In genomic region chr11:68213555-68214172, GRCh38 we compare ENCODE assay signal across 8 cellular contexts. TPM values are rescaled to one million over a fixed set of nuclear protein-coding genes. Genes with fewer than 3 reads are reported as not detected.
A peak's percentile ranks its signal among the peaks of the same experiment; 100 is the strongest.
DNase-seq lines count a peak whose midpoint lies in the region; ATAC-seq and TF ChIP-seq lines count a peak whose summit lies in the region.

No MANE protein-coding gene starts in this region.

- peak overlapping the region; percentile 81 for H3K4me3 Mint-ChIP-seq in CD8-positive, alpha-beta T cell
- H3K4me3 Mint-ChIP-seq in activated T-helper 1 cell treated with anti-CD3 and anti-CD28 coated beads, Interleukin-12 subunit alpha, Interleukin-12 subunit beta, Interleukin-2, Interleukin-4 antibody, amounts not matched to agents 30 ng/mL and 10 ng/mL and 1 ng/mL, durations not matched to agents 14 hours and 24 hours and 36 hours, result peak overlapping the region; percentile 64
- peak overlapping the region; percentile 66 to 89 (median 87) for H3K4me3 Mint-ChIP-seq in naive B cell

- H3K4me1 ChIP-seq in CD8-positive, alpha-beta T cell (ENCODE audit: insufficient read depth, low read length), result peaks cover 41% of the 10 kb centered on the region
- peaks cover 3 to 64% (median 12%) of the 10 kb centered on the region in 4 donors for H3K4me1 ChIP-seq in Peyer's patch

- H3K9me3 ChIP-seq in CD8-positive, alpha-beta T cell (ENCODE audit: low read length), result no peaks in the 10 kb centered on the region
- H3K9me3 ChIP-seq in Peyer's patch, result no peaks in the 10 kb centered on the region

- peak; percentile 95 to 97 for TF ChIP-seq POLR2A in Peyer's patch (IDR thresholded peaks at IDR 0.05)

- H3K36me3 Mint-ChIP-seq in CD8-positive, alpha-beta T cell, result peaks cover 4% of the 10 kb centered on the region
- H3K36me3 Mint-ChIP-seq in activated T-helper 1 cell treated with anti-CD3 and anti-CD28 coated beads, Interleukin-12 subunit alpha, Interleukin-12 subunit beta, Interleukin-2, Interleukin-4 antibody, amounts not matched to agents 30 ng/mL and 10 ng/mL and 1 ng/mL, durations not matched to agents 14 hours and 24 hours and 36 hours (ENCODE audit: low read depth), result peaks cover 4% of the 10 kb centered on the region
- no peaks in the 10 kb centered on the region for H3K36me3 Mint-ChIP-seq in naive B cell

- CTCF ChIA-PET in CD8-positive, alpha-beta T cell (lab: Charles Lee), result interaction anchor here (1.0 kb wide), 1 partner anchor 7 kb away, joined by 3 read pairs; no protein-coding TSS in a partner anchor

- H3K27me3 Mint-ChIP-seq in CD8-positive, alpha-beta T cell (ENCODE audit: low read depth), result peaks cover 2% of the 10 kb centered on the region
- peaks cover 20% of the 10 kb centered on the region for H3K27me3 Mint-ChIP-seq in activated T-helper 1 cell treated with anti-CD3 and anti-CD28 coated beads, Interleukin-12 subunit alpha, Interleukin-12 subunit beta, Interleukin-2, Interleukin-4 antibody, amounts not matched to agents 30 ng/mL and 10 ng/mL and 1 ng/mL, durations not matched to agents 14 hours and 24 hours and 36 hours (ENCODE audit: insufficient read depth)
- H3K27me3 Mint-ChIP-seq in naive B cell, result peaks cover 0 to 9% (median 0%) of the 10 kb centered on the region in 3 donors

- peak overlapping the region; percentile 90 for H3K27ac Mint-ChIP-seq in CD8-positive, alpha-beta T cell
- H3K27ac Mint-ChIP-seq in activated T-helper 1 cell treated with anti-CD3 and anti-CD28 coated beads, Interleukin-12 subunit alpha, Interleukin-12 subunit beta, Interleukin-2, Interleukin-4 antibody, amounts not matched to agents 30 ng/mL and 10 ng/mL and 1 ng/mL, durations not matched to agents 14 hours and 24 hours and 36 hours, result no peak overlapping the region
- H3K27ac Mint-ChIP-seq in naive B cell, result peak overlapping the region in 4 of 6 donors; percentile 38 to 95 (median 88)

- TF ChIP-seq CTCF in CD8-positive, alpha-beta T cell (IDR thresholded peaks at IDR 0.05), result no peak
- peak in 3 of 6 experiments; percentile 28 to 43 (median 36) for TF ChIP-seq CTCF in Peyer's patch (IDR thresholded peaks at IDR 0.05)

- peak overlapping the region; percentile 89 for H3K4me3 ChIP-seq in CD8-positive, alpha-beta T cell (ENCODE audit: low read depth, low read length)
- peak overlapping the region; percentile 81 to 98 (median 94) for H3K4me3 ChIP-seq in Peyer's patch

- H3K27me3 ChIP-seq in CD8-positive, alpha-beta T cell (ENCODE audit: insufficient read depth, low read length), result no peaks in the 10 kb centered on the region
- H3K27me3 ChIP-seq in Peyer's patch, result no peaks in the 10 kb centered on the region

- no peaks in the 10 kb centered on the region for H3K36me3 ChIP-seq in CD8-positive, alpha-beta T cell (ENCODE audit: insufficient read depth, low read length)
- H3K36me3 ChIP-seq in Peyer's patch, result no peaks in the 10 kb centered on the region

- no peaks in the 10 kb centered on the region for H3K9me3 Mint-ChIP-seq in CD8-positive, alpha-beta T cell
- no peaks in the 10 kb centered on the region for H3K9me3 Mint-ChIP-seq in activated T-helper 1 cell treated with anti-CD3 and anti-CD28 coated beads, Interleukin-12 subunit alpha, Interleukin-12 subunit beta, Interleukin-2, Interleukin-4 antibody, amounts not matched to agents 30 ng/mL and 10 ng/mL and 1 ng/mL, durations not matched to agents 14 hours and 24 hours and 36 hours
- peaks cover 0 to 1% (median 0%) of the 10 kb centered on the region in 7 donors for H3K9me3 Mint-ChIP-seq in naive B cell

- peaks cover 46% of the 10 kb centered on the region for H3K4me1 Mint-ChIP-seq in CD8-positive, alpha-beta T cell (ENCODE audit: low read depth)
- H3K4me1 Mint-ChIP-seq in activated T-helper 1 cell treated with anti-CD3 and anti-CD28 coated beads, Interleukin-12 subunit alpha, Interleukin-12 subunit beta, Interleukin-2, Interleukin-4 antibody, amounts not matched to agents 30 ng/mL and 10 ng/mL and 1 ng/mL, durations not matched to agents 14 hours and 24 hours and 36 hours (ENCODE audit: low read depth), result peaks cover 44% of the 10 kb centered on the region
- H3K4me1 Mint-ChIP-seq in naive B cell, result peaks cover 39 to 53% (median 49%) of the 10 kb centered on the region in 3 donors

- peak overlapping the region; percentile 58 for H3K27ac ChIP-seq in CD8-positive, alpha-beta T cell (ENCODE audit: low read depth, low read length)
- peak overlapping the region; percentile 99 to 100 (median 100) for H3K27ac ChIP-seq in Peyer's patch

- intact Hi-C loops in CD8-positive, alpha-beta T cell (cut with DNase I, micrococcal nuclease), result loop anchor here (1.0 to 5.0 kb wide), 6 partner anchors 59 to 629 kb away; partner anchors contain the start of genes CHKA (in 1 of the 2), CPT1A (in 1 of the 2) and PPP6R3 (in 1 of the 2)
- intact Hi-C loops in activated T-helper 1 cell treated with anti-CD3 and anti-CD28 coated beads, Interleukin-12 subunit alpha, Interleukin-12 subunit beta, Interleukin-2, Interleukin-4 antibody, amounts not matched to agents 30 ng/mL and 10 ng/mL and 1 ng/mL, durations not matched to agents 14 hours and 24 hours and 36 hours (cut with micrococcal nuclease), result loop anchor here (2.0 to 5.0 kb wide), 3 partner anchors 93 to 249 kb away; partner anchors contain the start of genes CHKA, PPP6R3 and UNC93B1

- peak; percentile 33 for ATAC-seq in CD8-positive, alpha-beta T cell
- ATAC-seq in GM19455 (IDR thresholded peaks at IDR 0.05; ENCODE audit: unreplicated experiment) (peak; percentile 47), naive B cell (ENCODE audit: low read depth in 2 of 2) (peak; percentile 39 to 48)

- POLR2A ChIA-PET in CD8-positive, alpha-beta T cell (lab: Charles Lee), result interaction anchor here (1.3 kb wide), 1 partner anchor 78 kb away, joined by 4 read pairs; no protein-coding TSS in a partner anchor

- DNase-seq in CD8-positive, alpha-beta T cell, result peak; percentile 67 to 94 (median 78)
- peak; percentile 99 for DNase-seq in HuH-7.5 (ENCODE audit: low spot score)
- peak; percentile 82 to 94 (median 93) for DNase-seq in Peyer's patch
- DNase-seq in activated T-helper 1 cell treated with anti-CD3 and anti-CD28 coated beads, Interleukin-12 subunit alpha, Interleukin-12 subunit beta, Interleukin-2, Interleukin-4 antibody, amounts not matched to agents 30 ng/mL and 10 ng/mL and 1 ng/mL, durations not matched to agents 14 hours and 24 hours and 36 hours (ENCODE audit: low spot score), result peak; percentile 76
- peak; percentile 100 for DNase-seq in fibroblast of gingiva (ENCODE audit: low read depth)
- DNase-seq in naive B cell, result peak; percentile 85
- peak; percentile 57 to 79 for DNase-seq in stimulated activated CD8-positive, alpha-beta memory T cell treated with anti-CD3 and anti-CD28 coated beads, Interleukin-7, amount 100 ng/mL, for 4 hours (ENCODE audit: low read depth in 2 of 2)

RNA-seq across cellular contexts. Expression of gene KMT5B, which starts 0.6 kb away (rescaled TPM):
- 10 to 100 TPM; 21.0 to 24.3 TPM for total RNA-seq in CD8-positive, alpha-beta T cell
- total RNA-seq in Peyer's patch, result 10 to 100 TPM; 55.3 to 74.8 (median 60.3) TPM
- 32.1 and 37.3 TPM in 2 replicates for total RNA-seq in activated T-helper 1 cell treated with anti-CD3 and anti-CD28 coated beads, Interleukin-12 subunit alpha, Interleukin-12 subunit beta, Interleukin-2, Interleukin-4 antibody, amounts not matched to agents 30 ng/mL and 10 ng/mL and 1 ng/mL, durations not matched to agents 14 hours and 24 hours and 36 hours
- 10 to 100 TPM; 34.7 to 67.8 (median 46.3) TPM for polyA plus RNA-seq in naive B cell (ENCODE audit: low read depth in 6 of 6)

RNA-seq across cellular contexts. Expression of gene C11orf24, which starts 58.1 kb away (rescaled TPM):
- total RNA-seq in CD8-positive, alpha-beta T cell, result 1 to 10 TPM; 6.5 to 8.2 TPM
- 100 to 1,000 TPM in 3 of 4 donors, 10 to 100 TPM in 1; 79.2 to 198 (median 183) TPM for total RNA-seq in Peyer's patch
- 33.9 and 39.7 TPM in 2 replicates for total RNA-seq in activated T-helper 1 cell treated with anti-CD3 and anti-CD28 coated beads, Interleukin-12 subunit alpha, Interleukin-12 subunit beta, Interleukin-2, Interleukin-4 antibody, amounts not matched to agents 30 ng/mL and 10 ng/mL and 1 ng/mL, durations not matched to agents 14 hours and 24 hours and 36 hours
- 10 to 100 TPM; 22.2 to 67.0 (median 42.5) TPM for polyA plus RNA-seq in naive B cell (ENCODE audit: low read depth in 6 of 6)

Comparison
In these comparisons a context has a peak if more than half of its experiments do, and no peak if none do; other contexts are left out.
1. Peak in every context shown above with its lines: DNase-seq, ATAC-seq, H3K4me3 ChIP-seq and H3K27ac ChIP-seq.